Comparison of ENCODE assay signal across 11 cellular contexts in genomic region chr2:145593991-145594702, GRCh38.
DNase-seq lines count a peak whose midpoint lies in the region; ATAC-seq, FAIRE-seq and TF ChIP-seq lines count a peak whose summit lies in the region.
"Had no signal": no experiment of that assay in that cellular context is flagged by ENCODE, and none has a peak within 500 bp of the region (broad histone marks: within the 10 kb centered on the region; RNA-seq: fewer than 3 reads in every experiment).

No MANE protein-coding gene starts in this region.

- H3K4me1 Mint-ChIP-seq in type B pancreatic cell (ENCODE audit: unreplicated experiment): no peaks in the 10 kb centered on the region

- H3K27me3 ChIP-seq in PC-9 (ENCODE audit: insufficient read depth, low read depth) (no peaks in the 10 kb centered on the region), HepG2 (ENCODE audit: control insufficient read depth in 1 of 2, insufficient read depth in 2 of 2, low read length in 2 of 2) (no peaks in the 10 kb centered on the region)

- H3K4me2 ChIP-seq in PC-9 (no peak overlapping the region), HepG2 (ENCODE audit: low read depth, low read length) (no peak overlapping the region)
- H3K4me2 ChIP-seq: KMS-11 had no signal

- H3K4me3 ChIP-seq in PC-9 (no peak overlapping the region), HepG2 (replicated peaks in 1 of 3; ENCODE audit: insufficient read depth in 1 of 3, low read depth in 2 of 3, low read length in 3 of 3) (no peak overlapping the region)

- H3K79me2 ChIP-seq in PC-9 (ENCODE audit: low read depth): no peaks in the 10 kb centered on the region
- H3K79me2 ChIP-seq in HepG2 (ENCODE audit: insufficient read depth, low read length): no peaks in the 10 kb centered on the region

- no peaks in the 10 kb centered on the region for H3K9me3 Mint-ChIP-seq in type B pancreatic cell

- no peak overlapping the region for H2AFZ ChIP-seq in PC-9
- H2AFZ ChIP-seq in HepG2 (ENCODE audit: low read length): no peak overlapping the region

- H3K27me3 Mint-ChIP-seq in type B pancreatic cell: peaks cover 3% of the 10 kb centered on the region

- no peaks in the 10 kb centered on the region for H4K20me1 ChIP-seq in PC-9 (ENCODE audit: insufficient read depth)
- no peaks in the 10 kb centered on the region for H4K20me1 ChIP-seq in HepG2 (ENCODE audit: insufficient read depth, low read length)

- POLR2A ChIA-PET in PC-9 (lab: Charles Lee; ENCODE audit: unreplicated experiment) (no interaction called here), HepG2 (lab: Yijun Ruan, JAX) (no interaction called here)

- H3K4me1 ChIP-seq in PC-9 (replicated peaks; ENCODE audit: insufficient read depth) (peaks cover 17% of the 10 kb centered on the region), HepG2 (ENCODE audit: insufficient read depth, low read length) (no peaks in the 10 kb centered on the region)

- TF ChIP-seq RAD21 in HepG2 (CRISPR knock-in tag; IDR thresholded peaks at IDR 0.05): no peak

- WGBS in HepG2 (ENCODE audit: low lambda C conversion rate): 3% methylated on average over 2 of the region's 2 CpGs

- H3F3A ChIP-seq in PC-9 (ENCODE audit: insufficient read depth, low read depth): no peaks in the 10 kb centered on the region

- TF ChIP-seq CTCF in PC-9 (conservative IDR thresholded peaks at IDR 0.05) (no peak), type B pancreatic cell (conservative IDR thresholded peaks at IDR 0.05) (peak; percentile 25), HepG2 (CRISPR knock-in tag; IDR thresholded peaks at IDR 0.05) (no peak)

- CTCF ChIA-PET in PC-9 (lab: Charles Lee) (interaction anchor here (0.6 to 0.9 kb wide), 2 partner anchors 99 to 209 kb away, joined by 3 read pairs; no protein-coding TSS in a partner anchor), HepG2 (lab: Yijun Ruan, JAX; ENCODE audit: low intra/inter-chr PET ratio, low total read pairs) (no interaction called here)

- DNase-seq in DMS53 (lab: John Stamatoyannopoulos, UW) (peak; percentile 6), DMS53 treated with DMSO at 0.1 percent for 48 hours (lab: John Stamatoyannopoulos, UW; ENCODE audit: unreplicated experiment) (no peak), PC-9 (peak; percentile 51 to 83), fibroblast of peridontal ligament (ENCODE audit: extremely low read depth) (peak; percentile 89), type B pancreatic cell (ENCODE audit: extremely low spot score, unreplicated experiment) (no peak), hypothalamus (lab: John Stamatoyannopoulos, UW) (no peak), HepG2 (ENCODE audit: low spot score) (no peak)
- DNase-seq: WERI-Rb-1 had no signal

- H3K27ac ChIP-seq in PC-9: peak overlapping the region; percentile 28; the same call in 1 of the 2 replicates
- no peak overlapping the region for H3K27ac ChIP-seq in HepG2 (ENCODE audit: extremely low read length, insufficient read depth, low read length)
- H3K27ac ChIP-seq: KMS-11, WERI-Rb-1 had no signal

- H3K4me3 Mint-ChIP-seq in type B pancreatic cell: no peak overlapping the region

- no peak for FAIRE-seq in HepG2 (lab: Jason Lieb, UNC)
- FAIRE-seq: A204.1 had no signal

- TF ChIP-seq EP300 in HepG2 (IDR thresholded peaks at IDR 0.05; ENCODE audit: low read depth in 2 of 2, low read length in 2 of 2) (no peak), HepG2 (CRISPR knock-in tag; IDR thresholded peaks at IDR 0.05; ENCODE audit: borderline replicate concordance) (no peak)

- BruUV-seq in PC-9 (replicated peaks; lab: Mats Ljungman, UMichigan) (no TSS peak), HepG2 (replicated peaks; lab: Mats Ljungman, UMichigan) (no TSS peak)

- no peaks in the 10 kb centered on the region for H3K36me3 Mint-ChIP-seq in type B pancreatic cell

- no peak for TF ChIP-seq POLR2A in HepG2 (IDR thresholded peaks at IDR 0.05; ENCODE audit: insufficient read depth in 1 of 2, low read depth in 2 of 2, low read length in 2 of 2)

- ATAC-seq in HG02571 (IDR thresholded peaks at IDR 0.05; ENCODE audit: unreplicated experiment) (no peak), HepG2 (no peak)

- no peak overlapping the region for H3K9ac ChIP-seq in HepG2 (ENCODE audit: insufficient read depth, low read depth, low read length)
- H3K9ac ChIP-seq: KMS-11 had no signal

- in situ Hi-C loops in HepG2 (cut with HindIII; ENCODE audit: extremely low pct_ligation_motif_present, low pct_unique_long_range_greater_than_20kb): no loop called here

- H3K36me3 ChIP-seq in PC-9 (ENCODE audit: low read depth): no peaks in the 10 kb centered on the region
- no peaks in the 10 kb centered on the region for H3K36me3 ChIP-seq in HepG2 (replicated peaks in 1 of 2; ENCODE audit: control insufficient read depth in 1 of 2, insufficient read depth in 2 of 2, low read length in 2 of 2)
- H3K36me3 ChIP-seq: WERI-Rb-1 had no signal

- H3K9me3 ChIP-seq in PC-9 (ENCODE audit: insufficient read depth, low read depth): peaks cover 5% of the 10 kb centered on the region; the same call in 1 of the 2 replicates
- H3K9me3 ChIP-seq in HepG2 (ENCODE audit: low read length): no peaks in the 10 kb centered on the region

- H3K27ac Mint-ChIP-seq in type B pancreatic cell: no peak overlapping the region

- H3K9me2 ChIP-seq in PC-9 (ENCODE audit: insufficient read depth): no peaks in the 10 kb centered on the region

- intact Hi-C loops in PC-9 (cut with micrococcal nuclease; ENCODE audit: unreplicated experiment): loop anchor here (1.0 to 5.0 kb wide), 3 partner anchors 91 to 158 kb away; no protein-coding TSS in a partner anchor
- intact Hi-C loops in HepG2 (cut with micrococcal nuclease; ENCODE audit: unreplicated experiment): no loop called here

TF ChIP-seq in HepG2, 621 proteins besides CTCF, POLR2A, EP300 and RAD21 (continues in another document):
- TF ChIP-seq ZNF431 (CRISPR knock-in tag; IDR thresholded peaks at IDR 0.05; ENCODE audit: borderline replicate concordance, low read depth): no peak
- TF ChIP-seq HNF1A (IDR thresholded peaks at IDR 0.05; ENCODE audit: low read depth): no peak
- TF ChIP-seq HNF1A (CRISPR knock-in tag; IDR thresholded peaks at IDR 0.05; ENCODE audit: borderline replicate concordance): no peak
- no peak for TF ChIP-seq PRDM10 (CRISPR knock-in tag; IDR thresholded peaks at IDR 0.05; ENCODE audit: low read depth)
- TF ChIP-seq IRX3 (CRISPR knock-in tag; IDR thresholded peaks at IDR 0.05; ENCODE audit: borderline replicate concordance, low read depth): no peak
- TF ChIP-seq SPEN (CRISPR knock-in tag; IDR thresholded peaks at IDR 0.05; ENCODE audit: low read depth): no peak
- no peak for TF ChIP-seq MTF2 (CRISPR knock-in tag; IDR thresholded peaks at IDR 0.05; ENCODE audit: borderline replicate concordance)
- TF ChIP-seq CBX5 (CRISPR knock-in tag; IDR thresholded peaks at IDR 0.05; ENCODE audit: borderline replicate concordance): no peak
- no peak for TF ChIP-seq YY1 (IDR thresholded peaks at IDR 0.05; ENCODE audit: insufficient read depth, insufficient replicate concordance, low read depth, low read length)

Comparison
In these comparisons a context has a peak if more than half of its experiments do, and no peak if none do; other contexts are left out.
1. DNase-seq: peak in DMS53 (single experiment), PC-9 (2 of 2) and fibroblast of peridontal ligament (single experiment); none in DMS53 treated with DMSO at 0.1 percent for 48 hours (single experiment), type B pancreatic cell (single experiment), hypothalamus (0 of 51) and HepG2 (single experiment).